ENCODE assay signal across 14 cellular contexts in genomic region chr12:122111070-122111750, GRCh38.
DNase-seq lines count a peak whose midpoint lies in the region; ATAC-seq lines count a peak whose summit lies in the region.
"Had no signal": no experiment of that assay in that cellular context is flagged by ENCODE, and none has a peak within 500 bp of the region (broad histone marks: within the 10 kb centered on the region; RNA-seq: fewer than 3 reads in every experiment).

No MANE protein-coding gene starts in this region.

- DNase-seq in DMS153 treated with DMSO at 0.1 percent for 48 hours (lab: John Stamatoyannopoulos, UW; ENCODE audit: unreplicated experiment), result peak; percentile 76
- DNase-seq in NCI-H146 (lab: John Stamatoyannopoulos, UW), result peak; percentile 43
- DNase-seq in SHP77 treated with DMSO at 0.1 percent for 48 hours (lab: John Stamatoyannopoulos, UW), result peak; percentile 7
- DNase-seq in NCI-H524 (lab: John Stamatoyannopoulos, UW), result no peak
- DNase-seq in GM19240 (ENCODE audit: insufficient read length, low spot score), result no peak
- no peak for DNase-seq in GF-D8 (lab: John Stamatoyannopoulos, UW)
- DNase-seq: activated gamma-delta T cell treated with Interleukin-2 at 50 U/mL for 16 hours, Calu3, head of caudate nucleus, RPMI8226, sigmoid colon had no signal

- peaks cover 21 to 23% of the 10 kb centered on the region in 2 donors for H3K4me1 ChIP-seq in muscle layer of duodenum (ENCODE audit: control insufficient read depth in 1 of 2, insufficient read depth in 2 of 2, low read length in 2 of 2)

- H3K9me3 ChIP-seq in muscle layer of duodenum (ENCODE audit: control insufficient read depth in 1 of 2, low read length in 2 of 2), result no peaks in the 10 kb centered on the region
- H3K9me3 ChIP-seq: sigmoid colon had no signal

- no peaks in the 10 kb centered on the region for H3K27me3 ChIP-seq in muscle layer of duodenum (ENCODE audit: low read depth, low read length)
- H3K27me3 ChIP-seq: sigmoid colon had no signal

- no peak overlapping the region for H3K4me3 ChIP-seq in muscle layer of duodenum (ENCODE audit: low read depth in 1 of 2, low read length in 2 of 2)
- H3K4me3 ChIP-seq: sigmoid colon had no signal

- no peaks in the 10 kb centered on the region for H3K36me3 ChIP-seq in muscle layer of duodenum (ENCODE audit: control insufficient read depth in 1 of 2, insufficient read depth in 2 of 2, low read length in 2 of 2)

- ATAC-seq in HG02885 (IDR thresholded peaks at IDR 0.05; ENCODE audit: poor library complexity, unreplicated experiment), result no peak
- ATAC-seq: WTC11 had no signal

- peak overlapping the region; percentile 18 for H3K27ac ChIP-seq in muscle layer of duodenum (ENCODE audit: low read length)

Comparison
In these comparisons a context has a peak if more than half of its experiments do, and no peak if none do; other contexts are left out.
1. DNase-seq: peak in DMS153 treated with DMSO at 0.1 percent for 48 hours (single experiment), NCI-H146 (single experiment) and SHP77 treated with DMSO at 0.1 percent for 48 hours (single experiment); none in NCI-H524 (0 of 2), GM19240 (single experiment) and GF-D8 (single experiment).